Comparison of ENCODE assay signal across 16 cellular contexts in genomic region chr11:13101836-13102574, GRCh38.
DNase-seq lines count a peak whose midpoint lies in the region; ATAC-seq, FAIRE-seq and TF ChIP-seq lines count a peak whose summit lies in the region.
"Had no signal": no experiment of that assay in that cellular context is flagged by ENCODE, and none has a peak within 500 bp of the region (broad histone marks: within the 10 kb centered on the region; RNA-seq: fewer than 3 reads in every experiment).

No MANE protein-coding gene starts in this region.

- no peak for TF ChIP-seq CTCF in H1 (IDR thresholded peaks at IDR 0.05; ENCODE audit: control extremely low read depth in 1 of 3, insufficient read depth in 1 of 3, low read depth in 1 of 3, low read length in 3 of 3)

- H3K9me3 ChIP-seq in HUES48 (ENCODE audit: control insufficient read depth, insufficient read depth, low read length) (no peaks in the 10 kb centered on the region), H1 (ENCODE audit: insufficient read depth in 2 of 2, low read depth in 1 of 2, low read length in 1 of 2) (no peaks in the 10 kb centered on the region), trophoblast cell (ENCODE audit: insufficient read depth, low read depth, low read length) (no peaks in the 10 kb centered on the region)
- H3K9me3 ChIP-seq: gastrocnemius medialis, neutrophil, sigmoid colon, tibial artery had no signal

- no peak for TF ChIP-seq POLR2A in H1 (IDR thresholded peaks at IDR 0.05; ENCODE audit: control extremely low read depth in 1 of 2, low read depth in 2 of 2, low read length in 2 of 2)

- H2BK12ac ChIP-seq in H1 (ENCODE audit: low read depth, low read length) (peak overlapping the region; percentile 55; the same call in 1 of the 2 replicates), trophoblast cell (ENCODE audit: low read length) (peak overlapping the region; percentile 61)

- no peak for FAIRE-seq in H1 (lab: Jason Lieb, UNC)

- 70% methylated on average over 4 of the region's 4 CpGs; no CpG with 5 or more reads in 1 of the 2 experiments for WGBS in H1 (ENCODE audit: extremely low coverage in 1 of 2, insufficient coverage in 1 of 2, insufficient read length in 1 of 2, insufficient replicate concordance in 2 of 2, low coverage in 1 of 2, low lambda C conversion rate in 2 of 2, missing lambda C conversion rate in 1 of 2), 2 experiments
- WGBS in trophoblast cell (ENCODE audit: extremely low coverage, insufficient coverage, insufficient read length): no CpG with 5 or more reads among the region's 4 CpGs

- no peak overlapping the region for H4K91ac ChIP-seq in H1 (replicated peaks; ENCODE audit: insufficient read length, low read length)
- H4K91ac ChIP-seq in trophoblast cell (ENCODE audit: low read depth, low read length): peak overlapping the region; percentile 48

- CTCF ChIA-PET in H1 (lab: Charles Lee; ENCODE audit: partially characterized antibody): no interaction called here

- H3K9ac ChIP-seq in HUES48 (ENCODE audit: low read depth, low read length): no peak overlapping the region
- H3K9ac ChIP-seq in H1 (replicated peaks in 1 of 4; ENCODE audit: extremely low read depth in 1 of 4, low read depth in 3 of 4, low read length in 3 of 4): no peak overlapping the region
- no peak overlapping the region for H3K9ac ChIP-seq in trophoblast cell (ENCODE audit: low read length)

- H2BK120ac ChIP-seq in H1 (replicated peaks; ENCODE audit: low read depth, low read length) (no peak overlapping the region), trophoblast cell (ENCODE audit: insufficient read depth, low read length, poor library complexity) (no peak overlapping the region)

- H3K4me1 ChIP-seq in HUES48 (ENCODE audit: control insufficient read depth, insufficient read depth, low read length): peaks cover 19% of the 10 kb centered on the region
- peaks cover 0 to 7% (median 4%) of the 10 kb centered on the region in 4 experiments; a peak in 5 of 7 replicates for H3K4me1 ChIP-seq in H1 (replicated peaks in 1 of 4; ENCODE audit: control insufficient read depth in 3 of 4, insufficient read depth in 4 of 4, low read length in 3 of 4)
- H3K4me1 ChIP-seq in trophoblast cell (ENCODE audit: control insufficient read depth in 1 of 2, insufficient read depth in 2 of 2, low read length in 2 of 2): peaks cover 0 to 3% of the 10 kb centered on the region in 2 experiments
- H3K4me1 ChIP-seq: gastrocnemius medialis, sigmoid colon, tibial artery had no signal

- H3K4ac ChIP-seq in H1 (replicated peaks; ENCODE audit: insufficient read length, low read depth, low read length): no peak overlapping the region
- H3K4ac ChIP-seq in trophoblast cell (ENCODE audit: low read depth, low read length): no peak overlapping the region

- H2BK5ac ChIP-seq in H1 (ENCODE audit: low read depth, low read length) (peak overlapping the region; percentile 74; the same call in 1 of the 2 replicates), trophoblast cell (ENCODE audit: low read depth, low read length, poor library complexity) (no peak overlapping the region)

- H3K27me3 ChIP-seq in HUES48 (ENCODE audit: control insufficient read depth, insufficient read depth, low read length): no peaks in the 10 kb centered on the region
- no peaks in the 10 kb centered on the region for H3K27me3 ChIP-seq in H1 (replicated peaks in 1 of 4; ENCODE audit: control insufficient read depth in 3 of 4, extremely low read depth in 1 of 4, insufficient read depth in 3 of 4, low read length in 3 of 4)
- no peaks in the 10 kb centered on the region for H3K27me3 ChIP-seq in trophoblast cell (ENCODE audit: insufficient read depth, low read length)
- H3K27me3 ChIP-seq: gastrocnemius medialis, sigmoid colon had no signal

- ATAC-seq in GM21447 (IDR thresholded peaks at IDR 0.05; ENCODE audit: unreplicated experiment) (peak; percentile 35), HG02840 (IDR thresholded peaks at IDR 0.05; ENCODE audit: low FRiP score, unreplicated experiment) (no peak), GM21381 (IDR thresholded peaks at IDR 0.05; ENCODE audit: unreplicated experiment) (no peak), GM21367 (IDR thresholded peaks at IDR 0.05; ENCODE audit: unreplicated experiment) (no peak)
- ATAC-seq: activated naive CD8-positive, alpha-beta T cell treated with anti-CD3 and anti-CD28 coated beads, Interleukin-2, amount 50 U/mL, for 24 hours; gastrocnemius medialis had no signal

- 0 out of 2 replicates have a peak overlapping the region, but pooled peaks have one; percentile 55 for H2BK20ac ChIP-seq in H1 (ENCODE audit: low read length)

- H2BK15ac ChIP-seq in H1 (ENCODE audit: low read length): peak overlapping the region; percentile 53; the same call in 1 of the 2 replicates

- no peak for TF ChIP-seq RAD21 in H1 (IDR thresholded peaks at IDR 0.05 in 1 of 2, conservative IDR thresholded peaks at IDR 0.05 in 1 of 2; ENCODE audit: low read depth in 2 of 2, low read length in 2 of 2)

- H4K8ac ChIP-seq in H1 (ENCODE audit: extremely low read depth, insufficient read depth, low read length): no peak overlapping the region
- no peak overlapping the region for H4K8ac ChIP-seq in trophoblast cell (ENCODE audit: low read depth, low read length)

- no peak overlapping the region for H3K14ac ChIP-seq in H1 (ENCODE audit: insufficient read length)
- H3K14ac ChIP-seq in trophoblast cell (ENCODE audit: low read length): no peak overlapping the region

- H3K4me2 ChIP-seq in H1 (ENCODE audit: insufficient read depth in 1 of 2, low read depth in 2 of 2, low read length in 2 of 2) (peak overlapping the region; percentile 1 to 47; a peak in 3 of 4 replicates), trophoblast cell (ENCODE audit: low read length) (no peak overlapping the region)

- POLR2A ChIA-PET in H1 (lab: Charles Lee; ENCODE audit: partially characterized antibody): no interaction called here

- no peaks in the 10 kb centered on the region for H3K23me2 ChIP-seq in H1 (ENCODE audit: low read depth, low read length)

- no peak overlapping the region for H2AK5ac ChIP-seq in H1 (ENCODE audit: low read depth, low read length)
- no peak overlapping the region for H2AK5ac ChIP-seq in trophoblast cell (ENCODE audit: low read length)

- no peak overlapping the region for H4K5ac ChIP-seq in H1 (ENCODE audit: insufficient read length, low read depth, low read length)

- no peaks in the 10 kb centered on the region for H4K20me1 ChIP-seq in H1 (replicated peaks in 1 of 2; ENCODE audit: control insufficient read depth in 1 of 2, insufficient read depth in 2 of 2, low read length in 2 of 2)

- DNase-seq in H1 (ENCODE audit: low read depth in 1 of 2, low spot score in 2 of 2) (no peak), trophoblast cell (no peak), COR-L47 (lab: John Stamatoyannopoulos, UW) (no peak)
- DNase-seq: activated CD4-positive, alpha-beta T cell treated with anti-CD3 and anti-CD28 coated beads, Interleukin-2, amount 50 U/mL, for 1 hour; activated naive CD8-positive, alpha-beta T cell treated with anti-CD3 and anti-CD28 coated beads, Interleukin-2, amount 50 U/mL, for 24 hours; activated T-cell treated with anti-CD3 and anti-CD28 coated beads, Interleukin-2, amount 50 U/mL, for 24 hours; gastrocnemius medialis; sigmoid colon; T1000; tibial artery had no signal

- no peak for TF ChIP-seq EP300 in H1 (IDR thresholded peaks at IDR 0.05; ENCODE audit: borderline replicate concordance in 1 of 2, low read depth in 2 of 2, low read length in 2 of 2)

- H3K18ac ChIP-seq in H1 (ENCODE audit: extremely low read depth, low read length) (peak overlapping the region; percentile 33; the same call in 1 of the 2 replicates), trophoblast cell (ENCODE audit: low read length) (no peak overlapping the region)

- H3K56ac ChIP-seq in H1 (replicated peaks; ENCODE audit: insufficient read length, low read depth, low read length): no peak overlapping the region

- H3K23ac ChIP-seq in H1 (ENCODE audit: insufficient read length): no peak overlapping the region
- H3K23ac ChIP-seq in trophoblast cell (ENCODE audit: low read length): no peak overlapping the region

- H3K79me1 ChIP-seq in H1 (ENCODE audit: low read depth, low read length) (no peaks in the 10 kb centered on the region), trophoblast cell (ENCODE audit: low read length) (no peaks in the 10 kb centered on the region)

- H4K12ac ChIP-seq in trophoblast cell (ENCODE audit: low read depth, low read length): no peak overlapping the region

- H3K36me3 ChIP-seq in HUES48 (ENCODE audit: control insufficient read depth, insufficient read depth, low read length): no peaks in the 10 kb centered on the region
- no peaks in the 10 kb centered on the region for H3K36me3 ChIP-seq in H1 (ENCODE audit: control insufficient read depth in 2 of 4, insufficient read depth in 4 of 4, low read length in 3 of 4)
- H3K36me3 ChIP-seq in trophoblast cell (ENCODE audit: control insufficient read depth in 1 of 2, insufficient read depth in 2 of 2, low read length in 2 of 2): no peaks in the 10 kb centered on the region
- H3K36me3 ChIP-seq: gastrocnemius medialis, neutrophil, sigmoid colon, tibial artery had no signal

- H3K79me2 ChIP-seq in H1 (ENCODE audit: control insufficient read depth in 1 of 2, insufficient read depth in 2 of 2, low read length in 2 of 2) (no peaks in the 10 kb centered on the region), trophoblast cell (ENCODE audit: control insufficient read depth, insufficient read depth, low read length, poor library complexity) (no peaks in the 10 kb centered on the region)

- H3K4me3 ChIP-seq in HUES48 (ENCODE audit: low read depth, low read length): no peak overlapping the region
- H3K4me3 ChIP-seq in H1 (ENCODE audit: extremely low read depth in 1 of 4, insufficient read depth in 2 of 4, low read depth in 3 of 4, low read length in 4 of 4): no peak overlapping the region
- H3K4me3 ChIP-seq in trophoblast cell (ENCODE audit: low read depth, low read length): no peak overlapping the region
- H3K4me3 ChIP-seq: gastrocnemius medialis, sigmoid colon, tibial artery had no signal

- H2AFZ ChIP-seq in H1 (ENCODE audit: low read length) (0 out of 2 replicates have a peak overlapping the region, but pooled peaks have one; percentile 40), trophoblast cell (ENCODE audit: insufficient read depth, low read length, poor library complexity) (no peak overlapping the region)

- H3K27ac ChIP-seq in HUES48 (ENCODE audit: low read depth, low read length) (peak overlapping the region; percentile 79), H1 (ENCODE audit: low read depth, low read length) (peak overlapping the region; percentile 42; the same call in 1 of the 2 replicates), trophoblast cell (ENCODE audit: low read depth, low read length) (no peak overlapping the region)
- H3K27ac ChIP-seq: gastrocnemius medialis, neutrophil, sigmoid colon, tibial artery had no signal

TF ChIP-seq in H1, 55 proteins besides CTCF, POLR2A, EP300 and RAD21 (continues in another document):
- no peak for TF ChIP-seq SIRT6 (IDR thresholded peaks at IDR 0.05; ENCODE audit: low read length)
- TF ChIP-seq KDM1A (IDR thresholded peaks at IDR 0.05; ENCODE audit: borderline replicate concordance, low read length): no peak
- no peak for TF ChIP-seq E2F6 (IDR thresholded peaks at IDR 0.05)
